Comparison of ENCODE assay signal across 13 cellular contexts in genomic region chr3:172586447-172586846, GRCh38.
DNase-seq lines count a peak whose midpoint lies in the region; ATAC-seq and TF ChIP-seq lines count a peak whose summit lies in the region.
"Had no signal": no experiment of that assay in that cellular context is flagged by ENCODE, and none has a peak within 500 bp of the region (broad histone marks: within the 10 kb centered on the region; RNA-seq: fewer than 3 reads in every experiment).

No MANE protein-coding gene starts in this region.

- dilution Hi-C loops in mammary epithelial cell (cut with HindIII; ENCODE audit: low sequenced_read_pairs) = loop anchor here (10.0 kb wide), 1 partner anchor 72 kb away; no protein-coding TSS in a partner anchor

- peak overlapping the region; percentile 40 for H2AFZ ChIP-seq in mammary epithelial cell (ENCODE audit: low read depth, low read length)

- no peaks in the 10 kb centered on the region for H3K27me3 Mint-ChIP-seq in Caco-2 (ENCODE audit: insufficient read depth, unreplicated experiment)

- H3K9ac ChIP-seq in mammary epithelial cell (ENCODE audit: insufficient read depth, low read length) = no peak overlapping the region

- no peak overlapping the region for H3K4me2 ChIP-seq in mammary epithelial cell (ENCODE audit: insufficient read depth, low read depth, low read length)

- no TSS peak for BruUV-seq in mammary epithelial cell (replicated peaks; lab: Mats Ljungman, UMichigan)
- no TSS peak for BruUV-seq in Caco-2 (replicated peaks; lab: Mats Ljungman, UMichigan)

- CTCF ChIA-PET in mammary epithelial cell (lab: Charles Lee; ENCODE audit: low non-redundant PET) = no interaction called here
- CTCF ChIA-PET in Caco-2 (lab: Charles Lee) = no interaction called here

- no peaks in the 10 kb centered on the region for H3K79me2 ChIP-seq in mammary epithelial cell (ENCODE audit: insufficient read depth, low read length)

- no peaks in the 10 kb centered on the region for H4K20me1 ChIP-seq in mammary epithelial cell (ENCODE audit: insufficient read depth, low read length)

- H3K27ac Mint-ChIP-seq in Caco-2 (ENCODE audit: unreplicated experiment) = no peak overlapping the region

- no peaks in the 10 kb centered on the region for H3K36me3 ChIP-seq in heart left ventricle
- H3K36me3 ChIP-seq in mammary epithelial cell (ENCODE audit: insufficient read depth, low read length) = no peaks in the 10 kb centered on the region
- H3K36me3 ChIP-seq in mucosa of descending colon (ENCODE audit: low read depth) = no peaks in the 10 kb centered on the region
- no peaks in the 10 kb centered on the region for H3K36me3 ChIP-seq in Caco-2 (ENCODE audit: control insufficient read depth, insufficient read depth, low read length)

- peaks cover 0 to 50% (median 17%) of the 10 kb centered on the region in 12 donors for H3K4me1 ChIP-seq in heart left ventricle
- peaks cover 19% of the 10 kb centered on the region for H3K4me1 ChIP-seq in mammary epithelial cell (ENCODE audit: insufficient read depth, low read length)
- no peaks in the 10 kb centered on the region for H3K4me1 ChIP-seq in mucosa of descending colon (ENCODE audit: low read depth)
- peaks cover 9% of the 10 kb centered on the region for H3K4me1 ChIP-seq in Caco-2

- no peaks in the 10 kb centered on the region for H3K36me3 Mint-ChIP-seq in Caco-2 (ENCODE audit: insufficient read depth, unreplicated experiment)

- no peak overlapping the region for H3K4me3 Mint-ChIP-seq in Caco-2 (ENCODE audit: unreplicated experiment)

- H3K9me3 Mint-ChIP-seq in Caco-2 (ENCODE audit: unreplicated experiment) = no peaks in the 10 kb centered on the region

- POLR2A ChIA-PET in Caco-2 (lab: Charles Lee) = no interaction called here

- no peak for DNase-seq in heart left ventricle
- DNase-seq in cardiac septum (ENCODE audit: low spot score) = no peak
- no peak for DNase-seq in mammary epithelial cell
- DNase-seq in mucosa of descending colon = no peak
- DNase-seq in Caco-2 = no peak
- no peak for DNase-seq in germinal center (ENCODE audit: low spot score)
- no peak for DNase-seq in NCI-H1694 treated with DMSO at 0.1 percent for 48 hours (lab: John Stamatoyannopoulos, UW)
- DNase-seq: activated effector memory CD4-positive, alpha-beta T cell treated with Interleukin-2 at 50 U/mL for 16 hours; dorsolateral prefrontal cortex; NCI-H1105; substantia nigra; T-helper 9 cell had no signal

- H3K9me3 ChIP-seq in heart left ventricle (peaks cover 0 to 11% (median 0%) of the 10 kb centered on the region in 12 donors), mammary epithelial cell (replicated peaks; ENCODE audit: insufficient read depth, low read length) (no peaks in the 10 kb centered on the region), mucosa of descending colon (no peaks in the 10 kb centered on the region), Caco-2 (no peaks in the 10 kb centered on the region)

- no peak for TF ChIP-seq POLR2A in heart left ventricle (IDR thresholded peaks at IDR 0.05)

- TF ChIP-seq CTCF in heart left ventricle (IDR thresholded peaks at IDR 0.05) (no peak), mammary epithelial cell (conservative IDR thresholded peaks at IDR 0.05 in 1 of 2, IDR thresholded peaks at IDR 0.05 in 1 of 2; ENCODE audit: extremely low read depth in 1 of 2, insufficient read depth in 1 of 2, low read depth in 1 of 2, low read length in 2 of 2) (no peak), mucosa of descending colon (IDR thresholded peaks at IDR 0.05) (no peak), Caco-2 (IDR thresholded peaks at IDR 0.05; ENCODE audit: insufficient read depth in 1 of 2, low read depth in 1 of 2, low read length in 1 of 2, severe bottlenecking in 1 of 2, unreplicated experiment in 1 of 2) (no peak)

- ATAC-seq in heart left ventricle (peak in 2 of 4 donors; percentile 54 to 82), mucosa of descending colon (peak; percentile 47), GM21786 (IDR thresholded peaks at IDR 0.05; ENCODE audit: unreplicated experiment) (no peak)

- peaks cover 10% of the 10 kb centered on the region for H3K4me1 Mint-ChIP-seq in Caco-2 (ENCODE audit: low read depth, unreplicated experiment)

- H3K4me3 ChIP-seq in heart left ventricle (peak overlapping the region in 2 of 12 donors; percentile 2 to 32), mammary epithelial cell (replicated peaks in 1 of 3; ENCODE audit: insufficient read depth in 1 of 3, low read depth in 2 of 3, low read length in 3 of 3) (no peak overlapping the region), mucosa of descending colon (no peak overlapping the region), Caco-2 (ENCODE audit: low read depth, low read length) (no peak overlapping the region)
- H3K4me3 ChIP-seq: dorsolateral prefrontal cortex had no signal

- peak overlapping the region; percentile 25 to 86 (median 68) for H3K27ac ChIP-seq in heart left ventricle
- no peak overlapping the region for H3K27ac ChIP-seq in mammary epithelial cell (ENCODE audit: insufficient read depth, low read depth, low read length)

- intact Hi-C loops in heart left ventricle (cut with DNase I) = no loop called here
- intact Hi-C loops in cardiac septum (cut with DNase I) = loop anchor here (5.0 kb wide), 1 partner anchor 69 kb away; no protein-coding TSS in a partner anchor
- intact Hi-C loops in mammary epithelial cell (cut with micrococcal nuclease) = no loop called here
- intact Hi-C loops in mucosa of descending colon (cut with DNase I, micrococcal nuclease) = no loop called here
- intact Hi-C loops in Caco-2 (cut with micrococcal nuclease; ENCODE audit: unreplicated experiment) = no loop called here

- no peaks in the 10 kb centered on the region for H3K27me3 ChIP-seq in heart left ventricle
- no peaks in the 10 kb centered on the region for H3K27me3 ChIP-seq in mammary epithelial cell (ENCODE audit: insufficient read depth, low read length)
- H3K27me3 ChIP-seq in Caco-2 (replicated peaks; ENCODE audit: control insufficient read depth, insufficient read depth, low read length) = no peaks in the 10 kb centered on the region
- H3K27me3 ChIP-seq: dorsolateral prefrontal cortex had no signal

- in situ Hi-C loops in mammary epithelial cell (cut with MboI; ENCODE audit: low sequenced_read_pairs in 2 of 2) = no loop called here
